In genomic region chr5:64678400-64678799, GRCh38 we compare ENCODE assay signal across 18 cellular contexts. TPM values are rescaled to one million over a fixed set of nuclear protein-coding genes. Genes with fewer than 3 reads are reported as not detected.
"Had no signal": no experiment of that assay in that cellular context is flagged by ENCODE, and none has a peak within 500 bp of the region (broad histone marks: within the 10 kb centered on the region; RNA-seq: fewer than 3 reads in every experiment).

No MANE protein-coding gene starts in this region.

- ATAC-seq: activated CD4-positive, CD25-positive, alpha-beta regulatory T cell treated with anti-CD3 and anti-CD28 coated beads, Interleukin-2, amount 50 U/mL, for 24 hours; activated CD8-positive, alpha-beta T cell treated with anti-CD3 and anti-CD28 coated beads, Interleukin-2, amount 10 ng/mL, durations not matched to agents 7 days and 5 days; body of pancreas; gastrocnemius medialis; mucosa of descending colon; right lobe of liver; stimulated activated effector memory CD8-positive, alpha-beta T cell treated with anti-CD3 and anti-CD28 coated beads, Interleukin-12 subunit alpha, Interleukin-12 subunit beta, amount 100 ng/mL, for 72 hours; stimulated activated naive CD8-positive, alpha-beta T cell treated with anti-CD3 and anti-CD28 coated beads, Interleukin-15, amount 100 ng/mL, for 72 hours had no signal

- DNase-seq: activated CD4-positive, alpha-beta T cell treated with anti-CD3 and anti-CD28 coated beads, Interleukin-2, amount 10 ng/mL, durations not matched to agents 7 days and 5 days; activated CD8-positive, alpha-beta T cell treated with anti-CD3 and anti-CD28 coated beads, Interleukin-2, amount 10 ng/mL, durations not matched to agents 7 days and 5 days; activated gamma-delta T cell treated with Interleukin-2 at 50 U/mL for 16 hours; body of pancreas; colonic mucosa; gastrocnemius medialis; mucosa of descending colon; occipital lobe; right lobe of liver; stimulated activated CD4-positive, alpha-beta T cell treated with anti-CD3 and anti-CD28 coated beads, Interleukin-1b, Interleukin-23, amount 100 ng/mL, for 48 hours; stimulated activated naive CD8-positive, alpha-beta T cell treated with anti-CD3 and anti-CD28 coated beads, Interleukin-15, amount 100 ng/mL, for 72 hours had no signal

RNA-seq across cellular contexts. Expression of gene SHISAL2B, which starts 11.9 kb away (rescaled TPM):
- total RNA-seq: activated CD4-positive, alpha-beta T cell treated with anti-CD3 and anti-CD28 coated beads, Interleukin-2, amount 10 ng/mL, durations not matched to agents 7 days and 5 days; activated CD8-positive, alpha-beta T cell treated with anti-CD3 and anti-CD28 coated beads, Interleukin-2, amount 10 ng/mL, durations not matched to agents 7 days and 5 days; colonic mucosa; esophagus muscularis mucosa; gastrocnemius medialis; liver; mucosa of descending colon; occipital lobe; right lobe of liver; T-helper 2 cell treated with Interferon-gamma antibody and Interleukin-4, amounts not matched to agents 100 ng/mL and 5 ng/mL, for 36 hours; tibial nerve; urinary bladder had no signal
- polyA plus RNA-seq: liver, urinary bladder had no signal
